In genomic region chr1:33346921-33347649, GRCh38 we compare ENCODE assay signal across 8 cellular contexts. TPM values are rescaled to one million over a fixed set of nuclear protein-coding genes. Genes with fewer than 3 reads are reported as not detected.
DNase-seq lines count a peak whose midpoint lies in the region; ATAC-seq and TF ChIP-seq lines count a peak whose summit lies in the region.

No MANE protein-coding gene starts in this region.

- H3K36me3 ChIP-seq in left ventricle myocardium inferior, result peaks cover 10% of the 10 kb centered on the region

- TF ChIP-seq CTCF in left ventricle myocardium inferior (IDR thresholded peaks at IDR 0.05; ENCODE audit: borderline replicate concordance), result no peak

- H3K9me3 ChIP-seq in left ventricle myocardium inferior (replicated peaks), result no peaks in the 10 kb centered on the region

- H3K27ac Mint-ChIP-seq in activated naive CD4-positive, alpha-beta T cell treated with anti-CD3 and anti-CD28 coated beads, Interleukin-2, amount 50 U/mL, for 72 hours, result peak overlapping the region; percentile 65 to 69

- H3K4me1 ChIP-seq in left ventricle myocardium inferior, result peaks cover 84% of the 10 kb centered on the region

- no peaks in the 10 kb centered on the region for H3K27me3 ChIP-seq in left ventricle myocardium inferior (ENCODE audit: low read depth)

- ATAC-seq in activated naive CD4-positive, alpha-beta T cell treated with anti-CD3 and anti-CD28 coated beads, Interleukin-2, amount 50 U/mL, for 72 hours, result no peak
- ATAC-seq in sciatic nerve (peak; percentile 46), HG02840 (IDR thresholded peaks at IDR 0.05; ENCODE audit: low FRiP score, unreplicated experiment) (no peak), GM18505 (IDR thresholded peaks at IDR 0.05; ENCODE audit: unreplicated experiment) (no peak)

- H3K9me3 Mint-ChIP-seq in activated naive CD4-positive, alpha-beta T cell treated with anti-CD3 and anti-CD28 coated beads, Interleukin-2, amount 50 U/mL, for 72 hours, result no peaks in the 10 kb centered on the region

- peaks cover 28 to 42% of the 10 kb centered on the region in 2 donors for H3K36me3 Mint-ChIP-seq in activated naive CD4-positive, alpha-beta T cell treated with anti-CD3 and anti-CD28 coated beads, Interleukin-2, amount 50 U/mL, for 72 hours

- peak; percentile 59 for DNase-seq in AG20443 (ENCODE audit: low spot score)
- peak; percentile 74 for DNase-seq in HuH-7.5 (ENCODE audit: low spot score)
- DNase-seq in activated naive CD4-positive, alpha-beta T cell treated with anti-CD3 and anti-CD28 coated beads, Interleukin-2, amount 50 U/mL, for 72 hours (ENCODE audit: low spot score in 2 of 2), result no peak
- DNase-seq in left ventricle myocardium inferior, result no peak
- no peak for DNase-seq in sciatic nerve (ENCODE audit: low spot score)
- no peak for DNase-seq in medulla oblongata (ENCODE audit: extremely low spot score)

- peak overlapping the region; percentile 92 for H3K4me3 ChIP-seq in left ventricle myocardium inferior

- peak overlapping the region; percentile 99 for H3K27ac ChIP-seq in left ventricle myocardium inferior (replicated peaks)

- no peak for TF ChIP-seq POLR2A in GM18505 (IDR thresholded peaks at IDR 0.05; ENCODE audit: borderline replicate concordance, extremely low read depth, insufficient read depth, insufficient read length)

- intact Hi-C loops in left ventricle myocardium inferior (cut with micrococcal nuclease) (no loop called here), sciatic nerve (cut with DNase I) (no loop called here)

RNA-seq across cellular contexts. Expression of gene A3GALT2, which starts 26.2 kb away (rescaled TPM):
- not detected for total RNA-seq in activated naive CD4-positive, alpha-beta T cell treated with anti-CD3 and anti-CD28 coated beads, Interleukin-2, amount 50 U/mL, for 72 hours
- total RNA-seq in left ventricle myocardium inferior, result not detected
- total RNA-seq in sciatic nerve, result not detected

Comparison
In these comparisons a context has a peak if more than half of its experiments do, and no peak if none do; other contexts are left out.
1. DNase-seq: peak in AG20443 (single experiment) and HuH-7.5 (single experiment); none in activated naive CD4-positive, alpha-beta T cell treated with anti-CD3 and anti-CD28 coated beads, Interleukin-2, amount 50 U/mL, for 72 hours (0 of 2), left ventricle myocardium inferior (single experiment), sciatic nerve (single experiment) and medulla oblongata (single experiment).